ENCODE assay signal across 15 cellular contexts in genomic region chr4:14184265-14184664, GRCh38.
DNase-seq lines count a peak whose midpoint lies in the region; ATAC-seq and TF ChIP-seq lines count a peak whose summit lies in the region.
"Had no signal": no experiment of that assay in that cellular context is flagged by ENCODE, and none has a peak within 500 bp of the region (broad histone marks: within the 10 kb centered on the region; RNA-seq: fewer than 3 reads in every experiment).

No MANE protein-coding gene starts in this region.

- peak; percentile 50 for DNase-seq in AG09319 (ENCODE audit: extremely low read depth, low read depth)
- DNase-seq in IMR-90, result peak; percentile 16
- DNase-seq in cardiac fibroblast (ENCODE audit: low read depth in 2 of 2), result peak; percentile 21 to 79
- DNase-seq in H4 (ENCODE audit: low spot score), result no peak
- DNase-seq in T-helper 2 cell treated with Interferon-gamma antibody and Interleukin-4, amounts not matched to agents 5 μg/mL and 100 μg/mL, for 36 hours (ENCODE audit: low spot score), result no peak
- DNase-seq in stimulated activated effector memory CD8-positive, alpha-beta T cell treated with anti-CD3 and anti-CD28 coated beads, Interleukin-12 subunit alpha, Interleukin-12 subunit beta, amount 100 ng/mL, for 72 hours (ENCODE audit: low spot score in 2 of 2), result no peak
- no peak for DNase-seq in progenitor cell of endocrine pancreas (ENCODE audit: low spot score, unreplicated experiment)
- DNase-seq: NCI-H2107, T-helper 9 cell had no signal

- H3K27ac ChIP-seq in IMR-90 (ENCODE audit: insufficient read depth, low read length), result no peak overlapping the region
- H3K27ac ChIP-seq: C4-2B had no signal

- H3K23ac ChIP-seq in IMR-90 (ENCODE audit: low read depth, low read length), result no peak overlapping the region

- H4K20me1 ChIP-seq in IMR-90 (ENCODE audit: insufficient read depth, low read length), result no peaks in the 10 kb centered on the region

- no peak for ATAC-seq in IMR-90 (ENCODE audit: low read depth)
- no peak for ATAC-seq in stimulated activated effector memory CD8-positive, alpha-beta T cell treated with anti-CD3 and anti-CD28 coated beads, Interleukin-12 subunit alpha, Interleukin-12 subunit beta, amount 100 ng/mL, for 72 hours
- ATAC-seq: K562 had no signal

- no peak for TF ChIP-seq POLR2A in IMR-90 (IDR thresholded peaks at IDR 0.05; ENCODE audit: low read depth, low read length)

- H3K4me3 ChIP-seq in IMR-90 (ENCODE audit: insufficient read depth, low read depth, low read length) (no peak overlapping the region), cardiac fibroblast (replicated peaks in 1 of 2; ENCODE audit: low read depth in 2 of 2, low read length in 2 of 2) (no peak overlapping the region), iPS-15b (ENCODE audit: low read depth, low read length) (no peak overlapping the region)
- H3K4me3 ChIP-seq: K562 had no signal

- TF ChIP-seq RAD21 in IMR-90 (IDR thresholded peaks at IDR 0.05; ENCODE audit: low read length), result no peak

- TF ChIP-seq CTCF in AG09319 (IDR thresholded peaks at IDR 0.05; ENCODE audit: low read depth, low read length) (no peak), IMR-90 (conservative IDR thresholded peaks at IDR 0.05; ENCODE audit: low read depth, low read length) (no peak), cardiac fibroblast (IDR thresholded peaks at IDR 0.05; ENCODE audit: low read depth, low read length) (no peak), progenitor cell of endocrine pancreas (IDR thresholded peaks at IDR 0.05; ENCODE audit: unreplicated experiment) (no peak)

- H3K4me2 ChIP-seq in IMR-90 (ENCODE audit: low read depth, low read length), result no peak overlapping the region

- H3K18ac ChIP-seq in IMR-90 (ENCODE audit: low read depth, low read length), result no peak overlapping the region

- no peaks in the 10 kb centered on the region for H3K9me3 Mint-ChIP-seq in T-helper 2 cell treated with Interferon-gamma antibody and Interleukin-4, amounts not matched to agents 5 μg/mL and 100 μg/mL, for 36 hours
- peaks cover 5% of the 10 kb centered on the region for H3K9me3 Mint-ChIP-seq in stimulated activated effector memory CD8-positive, alpha-beta T cell treated with anti-CD3 and anti-CD28 coated beads, Interleukin-12 subunit alpha, Interleukin-12 subunit beta, amount 100 ng/mL, for 72 hours
- no peaks in the 10 kb centered on the region for H3K9me3 Mint-ChIP-seq in progenitor cell of endocrine pancreas (ENCODE audit: low read depth)
- H3K9me3 Mint-ChIP-seq: dendritic cell treated with granulocyte-macrophage colony-stimulating factor and Interleukin-4, amounts not matched to agents 40 ng/mL and 50 ng/mL, for 4 days; stimulated activated naive CD8-positive, alpha-beta T cell treated with anti-CD3 and anti-CD28 coated beads, Interleukin-15, Interleukin-2, amounts not matched to agents 100 ng/mL and 50 ng/mL, for 24 hours had no signal

- H3K36me3 ChIP-seq in IMR-90 (ENCODE audit: control insufficient read depth, insufficient read depth, low read length) (no peaks in the 10 kb centered on the region), iPS-15b (ENCODE audit: control insufficient read depth, insufficient read depth, low read length) (no peaks in the 10 kb centered on the region)

- peak overlapping the region; percentile 18 for H2AK9ac ChIP-seq in IMR-90 (replicated peaks; ENCODE audit: low read depth, low read length, poor library complexity)

- H3K14ac ChIP-seq in IMR-90 (replicated peaks; ENCODE audit: low read depth, low read length), result no peak overlapping the region

- no peak overlapping the region for H2AK5ac ChIP-seq in IMR-90 (ENCODE audit: low read depth, low read length)

- no CpG with 5 or more reads among the region's 3 CpGs for WGBS in IMR-90 (ENCODE audit: extremely low coverage in 2 of 2, insufficient read length in 1 of 2), 2 experiments

- no TSS peak for BruUV-seq in IMR-90 (replicated peaks; lab: Mats Ljungman, UMichigan)

- H3K9me1 ChIP-seq in IMR-90 (ENCODE audit: insufficient read depth, low read length), result no peaks in the 10 kb centered on the region; the same call in 1 of the 2 replicates

- H3K4me1 ChIP-seq in IMR-90 (ENCODE audit: control insufficient read depth, insufficient read depth, low read length), result no peaks in the 10 kb centered on the region
- no peaks in the 10 kb centered on the region for H3K4me1 ChIP-seq in iPS-15b (ENCODE audit: control insufficient read depth, insufficient read depth, low read length)

- H4K8ac ChIP-seq in IMR-90 (ENCODE audit: low read depth in 2 of 2, low read length in 2 of 2), result no peak overlapping the region

- H3K9me3 ChIP-seq in IMR-90 (ENCODE audit: control insufficient read depth, insufficient read depth, low read length), result no peaks in the 10 kb centered on the region
- H3K9me3 ChIP-seq in iPS-15b (ENCODE audit: control insufficient read depth, insufficient read depth, low read length), result no peaks in the 10 kb centered on the region

- CTCF ChIA-PET in IMR-90 (lab: Yijun Ruan, JAX), result no interaction called here

- H3K79me1 ChIP-seq in IMR-90 (ENCODE audit: low read depth in 1 of 2, low read length in 2 of 2), result no peaks in the 10 kb centered on the region

- no peak overlapping the region for H2BK120ac ChIP-seq in IMR-90 (ENCODE audit: low read depth, low read length)

- in situ Hi-C loops in IMR-90 (cut with MboI; ENCODE audit: low sequenced_read_pairs), result no loop called here

- H3K27me3 ChIP-seq in IMR-90 (ENCODE audit: control insufficient read depth, insufficient read depth, low read length) (no peaks in the 10 kb centered on the region), iPS-15b (ENCODE audit: control insufficient read depth, insufficient read depth, low read length) (no peaks in the 10 kb centered on the region)

- no peak overlapping the region for H3K9ac ChIP-seq in IMR-90 (ENCODE audit: low read depth, low read length)
- peak overlapping the region; percentile 16 for H3K9ac ChIP-seq in iPS-15b (ENCODE audit: low read depth, low read length)

- H4K91ac ChIP-seq in IMR-90 (ENCODE audit: insufficient read depth, low read depth, low read length), result no peak overlapping the region

- H3K27me3 Mint-ChIP-seq in T-helper 2 cell treated with Interferon-gamma antibody and Interleukin-4, amounts not matched to agents 5 μg/mL and 100 μg/mL, for 36 hours (ENCODE audit: low read depth), result no peaks in the 10 kb centered on the region
- H3K27me3 Mint-ChIP-seq in progenitor cell of endocrine pancreas, result peaks cover 2% of the 10 kb centered on the region
- H3K27me3 Mint-ChIP-seq: activated naive CD8-positive, alpha-beta T cell; dendritic cell treated with granulocyte-macrophage colony-stimulating factor and Interleukin-4, amounts not matched to agents 40 ng/mL and 50 ng/mL, for 4 days; stimulated activated naive CD8-positive, alpha-beta T cell treated with anti-CD3 and anti-CD28 coated beads, Interleukin-15, Interleukin-2, amounts not matched to agents 100 ng/mL and 50 ng/mL, for 24 hours had no signal

- intact Hi-C loops in IMR-90 (cut with micrococcal nuclease), result no loop called here

- H4K5ac ChIP-seq in IMR-90 (ENCODE audit: low read depth, low read length), result no peak overlapping the region

- dilution Hi-C loops in IMR-90 (cut with HindIII; ENCODE audit: low sequenced_read_pairs, unreplicated experiment), result no loop called here

- H2BK15ac ChIP-seq in IMR-90 (ENCODE audit: low read depth, low read length), result no peak overlapping the region

- no peak overlapping the region for H3K27ac Mint-ChIP-seq in T-helper 2 cell treated with Interferon-gamma antibody and Interleukin-4, amounts not matched to agents 5 μg/mL and 100 μg/mL, for 36 hours
- no peak overlapping the region for H3K27ac Mint-ChIP-seq in stimulated activated effector memory CD8-positive, alpha-beta T cell treated with anti-CD3 and anti-CD28 coated beads, Interleukin-12 subunit alpha, Interleukin-12 subunit beta, amount 100 ng/mL, for 72 hours
- H3K27ac Mint-ChIP-seq in progenitor cell of endocrine pancreas, result no peak overlapping the region
- H3K27ac Mint-ChIP-seq: activated naive CD8-positive, alpha-beta T cell; dendritic cell treated with granulocyte-macrophage colony-stimulating factor and Interleukin-4, amounts not matched to agents 40 ng/mL and 50 ng/mL, for 4 days; stimulated activated naive CD8-positive, alpha-beta T cell treated with anti-CD3 and anti-CD28 coated beads, Interleukin-15, Interleukin-2, amounts not matched to agents 100 ng/mL and 50 ng/mL, for 24 hours had no signal

- H3K4ac ChIP-seq in IMR-90 (ENCODE audit: low read depth, low read length), result no peak overlapping the region

- H2BK20ac ChIP-seq in IMR-90 (ENCODE audit: low read depth, low read length), result no peak overlapping the region

- H2AFZ ChIP-seq in IMR-90 (replicated peaks; ENCODE audit: low read length, poor library complexity), result peak overlapping the region; percentile 63

- no peaks in the 10 kb centered on the region for H3K4me1 Mint-ChIP-seq in T-helper 2 cell treated with Interferon-gamma antibody and Interleukin-4, amounts not matched to agents 5 μg/mL and 100 μg/mL, for 36 hours (ENCODE audit: low read depth)
- H3K4me1 Mint-ChIP-seq in stimulated activated effector memory CD8-positive, alpha-beta T cell treated with anti-CD3 and anti-CD28 coated beads, Interleukin-12 subunit alpha, Interleukin-12 subunit beta, amount 100 ng/mL, for 72 hours, result no peaks in the 10 kb centered on the region
- H3K4me1 Mint-ChIP-seq in progenitor cell of endocrine pancreas (ENCODE audit: low read depth), result peaks cover 35% of the 10 kb centered on the region

- POLR2A ChIA-PET in IMR-90 (lab: Charles Lee; ENCODE audit: unreplicated experiment), result no interaction called here

- no peak overlapping the region for H2BK5ac ChIP-seq in IMR-90 (ENCODE audit: low read depth, low read length, poor library complexity, severe bottlenecking)

- no peak overlapping the region for H3K56ac ChIP-seq in IMR-90 (ENCODE audit: extremely low read depth, insufficient read depth, low read length)

- no peaks in the 10 kb centered on the region for H3K36me3 Mint-ChIP-seq in T-helper 2 cell treated with Interferon-gamma antibody and Interleukin-4, amounts not matched to agents 5 μg/mL and 100 μg/mL, for 36 hours (ENCODE audit: low read depth)
- no peaks in the 10 kb centered on the region for H3K36me3 Mint-ChIP-seq in stimulated activated effector memory CD8-positive, alpha-beta T cell treated with anti-CD3 and anti-CD28 coated beads, Interleukin-12 subunit alpha, Interleukin-12 subunit beta, amount 100 ng/mL, for 72 hours
- H3K36me3 Mint-ChIP-seq in progenitor cell of endocrine pancreas (ENCODE audit: insufficient read depth), result no peaks in the 10 kb centered on the region
- H3K36me3 Mint-ChIP-seq: activated naive CD8-positive, alpha-beta T cell had no signal

- no peak overlapping the region for H3K4me3 Mint-ChIP-seq in T-helper 2 cell treated with Interferon-gamma antibody and Interleukin-4, amounts not matched to agents 5 μg/mL and 100 μg/mL, for 36 hours
- no peak overlapping the region for H3K4me3 Mint-ChIP-seq in stimulated activated effector memory CD8-positive, alpha-beta T cell treated with anti-CD3 and anti-CD28 coated beads, Interleukin-12 subunit alpha, Interleukin-12 subunit beta, amount 100 ng/mL, for 72 hours
- no peak overlapping the region for H3K4me3 Mint-ChIP-seq in progenitor cell of endocrine pancreas (ENCODE audit: low read depth)
- H3K4me3 Mint-ChIP-seq: activated naive CD8-positive, alpha-beta T cell; dendritic cell treated with granulocyte-macrophage colony-stimulating factor and Interleukin-4, amounts not matched to agents 40 ng/mL and 50 ng/mL, for 4 days; stimulated activated naive CD8-positive, alpha-beta T cell treated with anti-CD3 and anti-CD28 coated beads, Interleukin-15, Interleukin-2, amounts not matched to agents 100 ng/mL and 50 ng/mL, for 24 hours had no signal

Comparison
In these comparisons a context has a peak if more than half of its experiments do, and no peak if none do; other contexts are left out.
1. DNase-seq: peak in AG09319 (single experiment), IMR-90 (single experiment) and cardiac fibroblast (2 of 2); none in H4 (single experiment), T-helper 2 cell treated with Interferon-gamma antibody and Interleukin-4, amounts not matched to agents 5 μg/mL and 100 μg/mL, for 36 hours (single experiment), stimulated activated effector memory CD8-positive, alpha-beta T cell treated with anti-CD3 and anti-CD28 coated beads, Interleukin-12 subunit alpha, Interleukin-12 subunit beta, amount 100 ng/mL, for 72 hours (0 of 2) and progenitor cell of endocrine pancreas (single experiment).